Comparison of ENCODE assay signal across 8 cellular contexts in genomic region chr4:163548481-163549243, GRCh38. TPM values are rescaled to one million over a fixed set of nuclear protein-coding genes. Genes with fewer than 3 reads are reported as not detected.
DNase-seq lines count a peak whose midpoint lies in the region; ATAC-seq and TF ChIP-seq lines count a peak whose summit lies in the region.

No MANE protein-coding gene starts in this region.

- CTCF ChIA-PET in Panc1 (lab: Charles Lee), result interaction anchor here (0.7 kb wide), 1 partner anchor 45 kb away, joined by 6 read pairs; no protein-coding TSS in a partner anchor

- POLR2A ChIA-PET in Panc1 (lab: Charles Lee), result no interaction called here

- no peaks in the 10 kb centered on the region for H3K9me3 ChIP-seq in Panc1 (ENCODE audit: control insufficient read depth, insufficient read depth, low read depth, low read length)
- no peaks in the 10 kb centered on the region for H3K9me3 ChIP-seq in right lobe of liver

- H3K27ac ChIP-seq in Panc1 (ENCODE audit: low read length), result no peak overlapping the region
- H3K27ac ChIP-seq in right lobe of liver, result no peak overlapping the region

- no peaks in the 10 kb centered on the region for H3K36me3 ChIP-seq in Panc1 (ENCODE audit: control insufficient read depth, insufficient read depth, low read length)
- no peaks in the 10 kb centered on the region for H3K36me3 ChIP-seq in right lobe of liver

- intact Hi-C loops in Panc1 (cut with micrococcal nuclease; ENCODE audit: unreplicated experiment), result loop anchor here (1.0 to 5.0 kb wide), 2 partner anchors 64 to 216 kb away; partner anchors contain the start of gene NPY1R
- intact Hi-C loops in right lobe of liver (cut with DNase I), result loop anchor here in 1 of 2 donors (10.0 kb wide), 1 partner anchor 64 kb away; no protein-coding TSS in a partner anchor

- 0 out of 2 replicates have a peak, but pooled peaks cover 3% of the 10 kb centered on the region for H3K4me1 ChIP-seq in Panc1 (ENCODE audit: control insufficient read depth, insufficient read depth, low read length)
- H3K4me1 ChIP-seq in right lobe of liver, result peaks cover 0 to 4% (median 0%) of the 10 kb centered on the region in 4 donors

- ATAC-seq in GM19043 (IDR thresholded peaks at IDR 0.05; ENCODE audit: low read depth, unreplicated experiment) (peak; percentile 40), Panc1 (peak; percentile 77; the same call in 1 of the 2 replicates), right lobe of liver (peak; percentile 74 to 83 (median 76)), HG03108 (IDR thresholded peaks at IDR 0.05; ENCODE audit: unreplicated experiment) (no peak)

- BruUV-seq in Panc1 (replicated peaks; lab: Mats Ljungman, UMichigan), result no TSS peak

- TF ChIP-seq CTCF in Panc1 (IDR thresholded peaks at IDR 0.05), result peak; percentile 66; the same call in 1 of the 2 replicates
- TF ChIP-seq CTCF in right lobe of liver (IDR thresholded peaks at IDR 0.05), result peak; percentile 59 to 67 (median 64)

- 39% methylated on average over 10 of the region's 10 CpGs for WGBS in right lobe of liver (ENCODE audit: insufficient coverage, low coverage, low lambda C conversion rate, missing lambda C conversion rate)

- TF ChIP-seq POLR2A in right lobe of liver (IDR thresholded peaks at IDR 0.05), result no peak

- H3K27me3 ChIP-seq in Panc1 (ENCODE audit: control insufficient read depth, insufficient read depth, low read length), result no peaks in the 10 kb centered on the region
- H3K27me3 ChIP-seq in right lobe of liver, result no peaks in the 10 kb centered on the region

- DNase-seq in COLO668 (lab: John Stamatoyannopoulos, UW; ENCODE audit: unreplicated experiment), result peak; percentile 7
- peak; percentile 11 for DNase-seq in HuH-7 (ENCODE audit: low spot score)
- no peak for DNase-seq in Panc1 (ENCODE audit: low read depth, low spot score)
- peak; percentile 70 for DNase-seq in cerebellar cortex (ENCODE audit: low spot score)
- DNase-seq in right lobe of liver, result no peak
- DNase-seq in 8988T, result no peak

- H3K4me3 ChIP-seq in Panc1 (ENCODE audit: low read depth in 2 of 2, low read length in 2 of 2), result no peak overlapping the region
- no peak overlapping the region for H3K4me3 ChIP-seq in right lobe of liver

- in situ Hi-C loops in Panc1 (cut with HindIII; ENCODE audit: low pct_unique_long_range_greater_than_20kb, low sequenced_read_pairs), result no loop called here

RNA-seq across cellular contexts. Expression of gene TMA16, which starts 54.2 kb away (rescaled TPM):
- total RNA-seq in Panc1 (2021; ENCODE audit: unreplicated experiment) (26.9 TPM), right lobe of liver (10 to 100 TPM in 5 of 6 experiments, 1 to 10 TPM in 1; 6.0 to 27.0 (median 11.9) TPM)
- 25.3 TPM for polyA plus RNA-seq in Panc1 (2012; ENCODE audit: insufficient read length)

Comparison
In these comparisons a context has a peak if more than half of its experiments do, and no peak if none do; other contexts are left out.
1. DNase-seq: peak in COLO668 (single experiment), HuH-7 (single experiment) and cerebellar cortex (single experiment); none in Panc1 (single experiment), right lobe of liver (0 of 3) and 8988T (single experiment).